In the genomic region with DNA sequence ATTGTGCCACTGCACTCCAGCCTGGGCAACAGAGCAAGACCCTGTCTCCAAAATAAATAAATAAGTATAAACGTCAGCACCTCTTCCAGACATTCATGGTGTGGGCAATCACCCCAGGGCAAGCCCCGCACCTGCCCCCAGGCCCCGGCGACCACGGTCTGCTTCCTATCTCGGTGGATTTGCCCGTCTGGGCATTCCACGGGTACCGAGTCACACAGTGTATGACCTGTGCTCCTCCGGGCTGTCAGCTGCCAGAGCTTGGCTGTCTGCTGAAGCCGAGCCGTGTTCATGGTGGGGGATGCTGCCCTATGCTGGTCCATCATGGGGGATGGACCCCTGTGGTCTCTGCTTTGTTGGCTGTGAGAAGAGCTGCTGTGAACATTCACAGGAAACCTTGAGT, we compare ENCODE assay signal across 21 cellular contexts. TPM values are rescaled to one million over a fixed set of nuclear protein-coding genes. Genes with fewer than 3 reads are reported as not detected.
DNase-seq lines count a peak whose midpoint lies in the region; ATAC-seq, FAIRE-seq and TF ChIP-seq lines count a peak whose summit lies in the region.
"Had no signal": no experiment of that assay in that cellular context is flagged by ENCODE, and none has a peak within 500 bp of the region (broad histone marks: within the 10 kb centered on the region; RNA-seq: fewer than 3 reads in every experiment).

No MANE protein-coding gene starts in this region.

- DNase-seq in ACHN (peak; percentile 51), EH (ENCODE audit: low read depth) (peak; percentile 54), kidney glomerular epithelial cell (lab: John Stamatoyannopoulos, UW) (peak; percentile 37), NCI-H82 treated with DMSO at 0.1 percent for 48 hours (lab: John Stamatoyannopoulos, UW; ENCODE audit: unreplicated experiment) (no peak), endothelial cell (ENCODE audit: low spot score) (no peak), T-helper 9 cell (no peak), GM12891 (ENCODE audit: insufficient read length, low spot score) (no peak)
- DNase-seq: aorta; Caco-2; GDM1; left colon; NCI-H1417 treated with DMSO at 0.1 percent for 48 hours; NCI-H2171; NCI-H748 treated with DMSO at 0.1 percent for 48 hours; PC-9; sigmoid colon; stimulated activated CD4-positive, alpha-beta T cell treated with anti-CD3 and anti-CD28 coated beads, Interleukin-2, amount 100 ng/mL, for 24 hours had no signal

- FAIRE-seq in GM12891 (lab: Jason Lieb, UNC), result no peak
- FAIRE-seq: GM12878 had no signal

- no peaks in the 10 kb centered on the region for H3K36me3 Mint-ChIP-seq in endothelial cell (ENCODE audit: low read depth, unreplicated experiment)

- in situ Hi-C loops in ACHN (cut with HindIII; ENCODE audit: low pct_ligation_motif_present, low pct_unique_long_range_greater_than_20kb, low sequenced_read_pairs), result no loop called here

- H3K27me3 Mint-ChIP-seq in endothelial cell (ENCODE audit: unreplicated experiment), result peaks cover 2% of the 10 kb centered on the region
- H3K27me3 Mint-ChIP-seq: activated T-helper 17 cell treated with anti-CD3 and anti-CD28 coated beads, Interleukin-2, amount 50 U/mL, for 72 hours had no signal

- no peak for TF ChIP-seq CTCF in endothelial cell (IDR thresholded peaks at IDR 0.05; ENCODE audit: unreplicated experiment)

- H3K4me3 Mint-ChIP-seq in endothelial cell (ENCODE audit: unreplicated experiment), result no peak overlapping the region
- H3K4me3 Mint-ChIP-seq: activated T-helper 17 cell treated with anti-CD3 and anti-CD28 coated beads, Interleukin-2, amount 50 U/mL, for 72 hours; mesothelial cell of epicardium had no signal

- H3K9me3 Mint-ChIP-seq in endothelial cell (ENCODE audit: unreplicated experiment), result no peaks in the 10 kb centered on the region
- H3K9me3 Mint-ChIP-seq: activated T-helper 17 cell treated with anti-CD3 and anti-CD28 coated beads, Interleukin-2, amount 50 U/mL, for 72 hours; mesothelial cell of epicardium had no signal

- H3K27ac Mint-ChIP-seq in endothelial cell (ENCODE audit: unreplicated experiment), result no peak overlapping the region
- H3K27ac Mint-ChIP-seq: activated T-helper 17 cell treated with anti-CD3 and anti-CD28 coated beads, Interleukin-2, amount 50 U/mL, for 72 hours; mesothelial cell of epicardium had no signal

- H3K4me1 Mint-ChIP-seq in endothelial cell (ENCODE audit: unreplicated experiment), result peaks cover under 1% of the 10 kb centered on the region
- H3K4me1 Mint-ChIP-seq: mesothelial cell of epicardium had no signal

- no peak for TF ChIP-seq POLR2A in GM12891 (IDR thresholded peaks at IDR 0.05; ENCODE audit: low read depth, low read length)

- ATAC-seq in SK-N-SH treated with all-trans-retinoic acid at 6 μM for 48 hours, result peak; percentile 33
- ATAC-seq: activated T-helper 17 cell treated with anti-CD3 and anti-CD28 coated beads, Interleukin-2, amount 50 U/mL, for 72 hours; left colon had no signal

TF ChIP-seq in SK-N-SH treated with all-trans-retinoic acid at 6 μM for 48 hours, 23 proteins besides CTCF, POLR2A, EP300 and RAD21:
- TF ChIP-seq TCF4 (CRISPR knock-in tag; IDR thresholded peaks at IDR 0.05; ENCODE audit: borderline replicate concordance), result no peak
- TF ChIP-seq, protein P1, sequence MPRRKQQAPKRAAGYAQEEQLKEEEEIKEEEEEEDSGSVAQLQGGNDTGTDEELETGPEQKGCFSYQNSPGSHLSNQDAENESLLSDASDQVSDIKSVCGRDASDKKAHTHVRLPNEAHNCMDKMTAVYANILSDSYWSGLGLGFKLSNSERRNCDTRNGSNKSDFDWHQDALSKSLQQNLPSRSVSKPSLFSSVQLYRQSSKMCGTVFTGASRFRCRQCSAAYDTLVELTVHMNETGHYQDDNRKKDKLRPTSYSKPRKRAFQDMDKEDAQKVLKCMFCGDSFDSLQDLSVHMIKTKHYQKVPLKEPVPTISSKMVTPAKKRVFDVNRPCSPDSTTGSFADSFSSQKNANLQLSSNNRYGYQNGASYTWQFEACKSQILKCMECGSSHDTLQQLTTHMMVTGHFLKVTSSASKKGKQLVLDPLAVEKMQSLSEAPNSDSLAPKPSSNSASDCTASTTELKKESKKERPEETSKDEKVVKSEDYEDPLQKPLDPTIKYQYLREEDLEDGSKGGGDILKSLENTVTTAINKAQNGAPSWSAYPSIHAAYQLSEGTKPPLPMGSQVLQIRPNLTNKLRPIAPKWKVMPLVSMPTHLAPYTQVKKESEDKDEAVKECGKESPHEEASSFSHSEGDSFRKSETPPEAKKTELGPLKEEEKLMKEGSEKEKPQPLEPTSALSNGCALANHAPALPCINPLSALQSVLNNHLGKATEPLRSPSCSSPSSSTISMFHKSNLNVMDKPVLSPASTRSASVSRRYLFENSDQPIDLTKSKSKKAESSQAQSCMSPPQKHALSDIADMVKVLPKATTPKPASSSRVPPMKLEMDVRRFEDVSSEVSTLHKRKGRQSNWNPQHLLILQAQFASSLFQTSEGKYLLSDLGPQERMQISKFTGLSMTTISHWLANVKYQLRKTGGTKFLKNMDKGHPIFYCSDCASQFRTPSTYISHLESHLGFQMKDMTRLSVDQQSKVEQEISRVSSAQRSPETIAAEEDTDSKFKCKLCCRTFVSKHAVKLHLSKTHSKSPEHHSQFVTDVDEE (CRISPR knock-in tag; IDR thresholded peaks at IDR 0.05), result no peak
- no peak for TF ChIP-seq ZNF8 (CRISPR knock-in tag; IDR thresholded peaks at IDR 0.05)
- no peak for TF ChIP-seq RARB (CRISPR knock-in tag; IDR thresholded peaks at IDR 0.05)
- no peak for TF ChIP-seq ZFP30 (CRISPR knock-in tag; IDR thresholded peaks at IDR 0.05)
- TF ChIP-seq ARNTL (CRISPR knock-in tag; IDR thresholded peaks at IDR 0.05; ENCODE audit: borderline replicate concordance, low read depth), result no peak
- no peak for TF ChIP-seq ISL1 (CRISPR knock-in tag; IDR thresholded peaks at IDR 0.05)
- TF ChIP-seq GLIS3 (CRISPR knock-in tag; IDR thresholded peaks at IDR 0.05), result no peak
- TF ChIP-seq SNAI2 (CRISPR knock-in tag; IDR thresholded peaks at IDR 0.05), result no peak
- TF ChIP-seq ZC3H10 (CRISPR knock-in tag; IDR thresholded peaks at IDR 0.05), result no peak
- TF ChIP-seq PPARA (CRISPR knock-in tag; IDR thresholded peaks at IDR 0.05; ENCODE audit: borderline replicate concordance), result no peak
- no peak for TF ChIP-seq ZNF70 (CRISPR knock-in tag; IDR thresholded peaks at IDR 0.05)

TF ChIP-seq in GM12891, 5 proteins besides CTCF, POLR2A, EP300 and RAD21:
- TF ChIP-seq POLR2AphosphoS5 (IDR thresholded peaks at IDR 0.05; ENCODE audit: low read depth, low read length) (no peak), PAX5 (IDR thresholded peaks at IDR 0.05; ENCODE audit: insufficient read depth, low read length, severe bottlenecking) (no peak), TAF1 (IDR thresholded peaks at IDR 0.05; ENCODE audit: low read depth, low read length) (no peak), POU2F2 (IDR thresholded peaks at IDR 0.05; ENCODE audit: low read depth, low read length) (no peak), SPI1 (IDR thresholded peaks at IDR 0.05; ENCODE audit: low read depth, low read length) (no peak)
TF ChIP-seq in GM12891: peak in this region for 0.

RNA-seq across cellular contexts. Expression of a gene that starts 15.4 kb away (rescaled TPM):
- total RNA-seq in endothelial cell (ENCODE audit: unreplicated experiment), result 75.7 TPM
- polyA plus RNA-seq in GM12891 (2012; ENCODE audit: low read depth, missing spikeins), result 104 TPM

RNA-seq across cellular contexts. Expression of a gene that starts 16.7 kb away (rescaled TPM):
- 15.7 TPM for total RNA-seq in endothelial cell (ENCODE audit: unreplicated experiment)
- 9.9 TPM for polyA plus RNA-seq in GM12891 (2012; ENCODE audit: low read depth, missing spikeins)

RNA-seq across cellular contexts. Expression of a gene that starts 17.0 kb away (rescaled TPM):
- 22.0 TPM for total RNA-seq in endothelial cell (ENCODE audit: unreplicated experiment)
- polyA plus RNA-seq in GM12891 (2012; ENCODE audit: low read depth, missing spikeins), result 7.6 TPM

RNA-seq across cellular contexts. Expression of a gene that starts 23.4 kb away (rescaled TPM):
- total RNA-seq in endothelial cell (ENCODE audit: unreplicated experiment), result 88.7 TPM
- polyA plus RNA-seq in GM12891 (2012; ENCODE audit: low read depth, missing spikeins), result 119 TPM

Comparison
In these comparisons a context has a peak if more than half of its experiments do, and no peak if none do; other contexts are left out.
1. DNase-seq: peak in ACHN (single experiment), EH (single experiment) and kidney glomerular epithelial cell (single experiment); none in NCI-H82 treated with DMSO at 0.1 percent for 48 hours (single experiment), endothelial cell (single experiment), T-helper 9 cell (single experiment) and GM12891 (single experiment).